In the genomic region with DNA sequence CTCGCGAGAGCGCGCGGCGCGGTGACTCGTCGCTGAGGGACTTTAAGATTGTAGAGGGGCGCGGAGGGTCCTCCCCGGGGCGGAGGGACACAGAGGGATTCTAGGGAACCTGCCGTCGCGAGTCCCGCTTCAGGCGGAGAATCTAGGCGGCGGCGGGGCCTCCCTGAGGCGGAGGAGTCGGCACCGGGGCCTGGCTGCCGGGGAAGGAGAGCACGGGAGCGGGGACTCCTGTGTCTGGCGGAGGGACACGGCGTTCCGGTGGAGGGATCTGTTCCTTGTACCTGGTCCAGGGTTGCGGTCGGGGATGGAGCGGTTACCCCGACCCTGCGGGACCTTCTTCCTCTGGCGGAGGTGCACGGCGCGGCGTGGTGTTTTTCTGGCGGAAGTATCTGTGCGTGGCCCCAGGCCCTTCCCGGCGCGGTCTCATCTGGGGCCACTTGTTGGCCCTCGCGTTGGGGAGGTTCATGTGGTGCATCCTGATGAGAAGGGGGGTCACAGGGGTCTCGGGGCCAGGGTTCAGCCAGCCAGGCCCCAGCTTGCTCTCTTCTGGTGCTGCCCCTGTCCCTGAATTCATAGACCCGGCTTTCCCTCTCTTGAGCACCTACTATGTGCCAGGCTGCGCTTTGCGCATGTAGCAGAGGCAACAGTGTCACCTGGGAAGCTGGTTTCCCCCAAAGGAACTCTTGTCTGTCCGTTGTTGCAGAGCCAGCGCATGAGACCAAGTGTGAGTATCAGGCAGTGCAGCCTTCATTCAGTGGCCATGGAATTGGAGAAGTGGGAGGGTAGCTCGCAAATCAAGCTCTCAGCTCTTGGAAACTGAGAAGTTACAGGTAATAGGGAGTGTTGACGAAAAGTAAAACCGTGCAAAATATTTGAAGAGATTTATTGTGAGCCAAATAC, we compare ENCODE assay signal across 8 cellular contexts. TPM values are rescaled to one million over a fixed set of nuclear protein-coding genes. Genes with fewer than 3 reads are reported as not detected.
DNase-seq lines count a peak whose midpoint lies in the region; ATAC-seq and TF ChIP-seq lines count a peak whose summit lies in the region.

No MANE protein-coding gene starts in this region.

- CTCF ChIA-PET in AG04450 (lab: Charles Lee) = interaction anchor here (0.7 to 2.9 kb wide), 2 partner anchors 18 to 33 kb away, joined by 3 to 17 read pairs; no protein-coding TSS in a partner anchor
- CTCF ChIA-PET in activated B cell treated with CpG ODN at 0.5 μM for 24 hours (lab: Charles Lee) = no interaction called here

- no peaks in the 10 kb centered on the region for H3K9me3 Mint-ChIP-seq in activated B cell treated with CpG ODN at 0.5 μM for 24 hours

- H3K4me3 Mint-ChIP-seq in activated B cell treated with CpG ODN at 0.5 μM for 24 hours = peak overlapping the region; percentile 95

- peak; percentile 77 for DNase-seq in AG04450 (ENCODE audit: low read depth, low spot score)
- peak; percentile 87 for DNase-seq in NCI-H2196 treated with DMSO at 0.1 percent for 48 hours (lab: John Stamatoyannopoulos, UW; ENCODE audit: unreplicated experiment)
- DNase-seq in activated B cell treated with CpG ODN at 0.5 μM for 24 hours = peak; percentile 75
- peak; percentile 70 for DNase-seq in central memory CD4-positive, alpha-beta T cell
- DNase-seq in kidney glomerular epithelial cell (lab: John Stamatoyannopoulos, UW) = peak; percentile 67
- peak; percentile 72 to 78 for DNase-seq in stimulated activated CD4-positive, alpha-beta T cell treated with anti-CD3 and anti-CD28 coated beads, Interleukin-15, amount 100 ng/mL, for 48 hours (ENCODE audit: low read depth in 2 of 2)

- H3K27me3 ChIP-seq in AG04450 (ENCODE audit: control insufficient read depth, insufficient read depth, low read length) = no peaks in the 10 kb centered on the region

- intact Hi-C loops in activated B cell treated with CpG ODN at 0.5 μM for 24 hours (cut with micrococcal nuclease) = loop anchor here (1.0 to 2.0 kb wide), 3 partner anchors 147 to 719 kb away; a partner anchor contains a TSS

- TF ChIP-seq CTCF in AG04450 (IDR thresholded peaks at IDR 0.05; ENCODE audit: low read depth, low read length) (no peak), activated B cell treated with CpG ODN at 0.5 μM for 24 hours (IDR thresholded peaks at IDR 0.05) (no peak)

- peaks cover 26% of the 10 kb centered on the region for H3K36me3 Mint-ChIP-seq in activated B cell treated with CpG ODN at 0.5 μM for 24 hours (ENCODE audit: low read depth)

- no peaks in the 10 kb centered on the region for H3K9me3 ChIP-seq in AG04450 (ENCODE audit: control insufficient read depth, insufficient read depth, low read length)

- H3K27ac Mint-ChIP-seq in activated B cell treated with CpG ODN at 0.5 μM for 24 hours = peak overlapping the region; percentile 93

- H3K27me3 Mint-ChIP-seq in activated B cell treated with CpG ODN at 0.5 μM for 24 hours = no peaks in the 10 kb centered on the region

- POLR2A ChIA-PET in AG04450 (lab: Yijun Ruan, JAX) = no interaction called here
- POLR2A ChIA-PET in activated B cell treated with CpG ODN at 0.5 μM for 24 hours (lab: Charles Lee) = interaction anchor here (0.6 to 1.3 kb wide), 4 partner anchors 25 to 1852 kb away, joined by 3 to 7 read pairs (median 4); no protein-coding TSS in a partner anchor

- peaks cover 50% of the 10 kb centered on the region for H3K4me1 Mint-ChIP-seq in activated B cell treated with CpG ODN at 0.5 μM for 24 hours

- peak overlapping the region; percentile 85 for H3K4me3 ChIP-seq in AG04450 (ENCODE audit: low read depth, low read length)

- ATAC-seq in GM18873 (IDR thresholded peaks at IDR 0.05; ENCODE audit: low FRiP score, unreplicated experiment) = peak; percentile 35
- ATAC-seq in HG03108 (IDR thresholded peaks at IDR 0.05; ENCODE audit: unreplicated experiment) = peak; percentile 25
- peak; percentile 37 for ATAC-seq in activated B cell treated with CpG ODN at 0.5 μM for 24 hours (ENCODE audit: low read depth)

- H3K27ac ChIP-seq in AG04450 (ENCODE audit: low read depth, low read length) = peak overlapping the region; percentile 99

RNA-seq across cellular contexts. Expression of a gene that starts 0.6 kb away (rescaled TPM):
- polyA plus RNA-seq in AG04450 (2011; rRNA removed) = 3.0 and 3.1 TPM in 2 replicates
- polyA minus RNA-seq in AG04450 (2011; rRNA and poly(A)+ RNA removed) = 10.1 and 10.4 TPM in 2 replicates
- 8.3 and 10.3 TPM in 2 replicates for total RNA-seq in activated B cell treated with CpG ODN at 0.5 μM for 24 hours

RNA-seq across cellular contexts. Expression of a gene that starts 41.5 kb away (rescaled TPM):
- not detected in 2 replicates for polyA plus RNA-seq in AG04450 (2011; rRNA removed)
- polyA minus RNA-seq in AG04450 (2011; rRNA and poly(A)+ RNA removed) = not detected in 2 replicates
- total RNA-seq in activated B cell treated with CpG ODN at 0.5 μM for 24 hours = not detected in 2 replicates

Comparison
In these comparisons a context has a peak if more than half of its experiments do, and no peak if none do; other contexts are left out.
1. Peak in every context shown above with its lines: DNase-seq, ATAC-seq, H3K4me3 ChIP-seq and H3K27ac ChIP-seq.